ENCODE assay signal across 1 cellular context in genomic region chr6:33200234-33201146, GRCh38.
TF ChIP-seq lines count a peak whose summit lies in the region.

RXRB (minus strand) TSS chr6:33200665; CDS start chr6:33200476, 189 bp downstream.
SLC39A7 (plus strand) TSS chr6:33200867; CDS start chr6:33201246, 379 bp downstream.

TF ChIP-seq in SK-N-SH, 30 proteins besides CTCF, POLR2A, EP300 and RAD21 (continued from another document):
- no peak for TF ChIP-seq USF1 (IDR thresholded peaks at IDR 0.05; ENCODE audit: borderline replicate concordance, low read depth)
- peak; percentile 80 for TF ChIP-seq ELF1 (IDR thresholded peaks at IDR 0.05)
- TF ChIP-seq MAX (IDR thresholded peaks at IDR 0.05; ENCODE audit: low read depth): peak; percentile 64; the same call in 1 of the 2 replicates
- TF ChIP-seq YY1 (IDR thresholded peaks at IDR 0.05; ENCODE audit: low read depth): peak; percentile 99
- TF ChIP-seq EZH2phosphoT487 (IDR thresholded peaks at IDR 0.05; ENCODE audit: borderline replicate concordance, low read depth): no peak
- TF ChIP-seq NRF1 (IDR thresholded peaks at IDR 0.05; ENCODE audit: low read depth, low read length): peak; percentile 97
- peak; percentile 85; the same call in 1 of the 2 replicates for TF ChIP-seq SIN3A (IDR thresholded peaks at IDR 0.05; ENCODE audit: borderline replicate concordance, low read depth, low read length)
- peak; percentile 23; the same call in 1 of the 2 replicates for TF ChIP-seq TEAD4 (IDR thresholded peaks at IDR 0.05; ENCODE audit: borderline replicate concordance, insufficient read depth)
- TF ChIP-seq FOXM1 (IDR thresholded peaks at IDR 0.05; ENCODE audit: low read depth): no peak
- TF ChIP-seq ZBTB33 (IDR thresholded peaks at IDR 0.05; ENCODE audit: borderline replicate concordance, low read depth): peak; percentile 99
- peak; percentile 75 for TF ChIP-seq TAF1 (IDR thresholded peaks at IDR 0.05; ENCODE audit: borderline replicate concordance, low read depth, low read length)
- TF ChIP-seq GATA2 (CRISPR knock-in tag; IDR thresholded peaks at IDR 0.05): no peak
- peak; percentile 91 for TF ChIP-seq POLR2AphosphoS5 (IDR thresholded peaks at IDR 0.05; ENCODE audit: low read depth, low read length)
- TF ChIP-seq GABPA (IDR thresholded peaks at IDR 0.05; ENCODE audit: low read depth): peak; percentile 79
TF ChIP-seq in SK-N-SH: peak in this region for 12.
